ENCODE assay signal across 8 cellular contexts in genomic region chr15:30990036-30990435, GRCh38. TPM values are rescaled to one million over a fixed set of nuclear protein-coding genes. Genes with fewer than 3 reads are reported as not detected.
A peak's percentile ranks its signal among the peaks of the same experiment; 100 is the strongest.
DNase-seq lines count a peak whose midpoint lies in the region; ATAC-seq, FAIRE-seq and TF ChIP-seq lines count a peak whose summit lies in the region.

No MANE protein-coding gene starts in this region.

- no peaks in the 10 kb centered on the region for H3K27me3 ChIP-seq in rectal smooth muscle tissue (ENCODE audit: control insufficient read depth, insufficient read depth, low read length)

- no peak for TF ChIP-seq CTCF in epithelial cell of proximal tubule (conservative IDR thresholded peaks at IDR 0.05; ENCODE audit: low read depth, low read length)

- H3K27ac ChIP-seq in rectal smooth muscle tissue (ENCODE audit: low read depth, low read length) = no peak overlapping the region

- H3K4me3 ChIP-seq in epithelial cell of proximal tubule (ENCODE audit: low read depth, low read length) (peak overlapping the region; percentile 74), rectal smooth muscle tissue (ENCODE audit: low read length) (peak overlapping the region; percentile 91)

- peak; percentile 35 for FAIRE-seq in GM12891 (lab: Jason Lieb, UNC)

- H3K9ac ChIP-seq in rectal smooth muscle tissue (ENCODE audit: low read length) = no peak overlapping the region

- DNase-seq in GM12891 (ENCODE audit: insufficient read length, low spot score) (no peak), RPMI8226 (peak; percentile 27), epithelial cell of proximal tubule (ENCODE audit: low read depth) (no peak), HuH-7.5 (ENCODE audit: low spot score) (no peak)

- H3K4me1 ChIP-seq in rectal smooth muscle tissue (ENCODE audit: control insufficient read depth, insufficient read depth, low read length) = peaks cover 14% of the 10 kb centered on the region

- TF ChIP-seq POLR2A in GM12891 (IDR thresholded peaks at IDR 0.05; ENCODE audit: low read depth, low read length) = no peak

- no peak for ATAC-seq in GM19467 (IDR thresholded peaks at IDR 0.05; ENCODE audit: unreplicated experiment)
- no peak for ATAC-seq in GM21423 (IDR thresholded peaks at IDR 0.05; ENCODE audit: unreplicated experiment)
- no peak for ATAC-seq in HG03378 (IDR thresholded peaks at IDR 0.05; ENCODE audit: unreplicated experiment)

- peaks cover 5% of the 10 kb centered on the region for H3K36me3 ChIP-seq in rectal smooth muscle tissue (ENCODE audit: control insufficient read depth, insufficient read depth, low read length)

TF ChIP-seq in GM12891, 5 proteins besides CTCF, POLR2A, EP300 and RAD21:
- TF ChIP-seq PAX5 (IDR thresholded peaks at IDR 0.05; ENCODE audit: insufficient read depth, low read length, severe bottlenecking) = no peak
- no peak for TF ChIP-seq TAF1 (IDR thresholded peaks at IDR 0.05; ENCODE audit: low read depth, low read length)
- no peak for TF ChIP-seq POLR2AphosphoS5 (IDR thresholded peaks at IDR 0.05; ENCODE audit: low read depth, low read length)
- no peak for TF ChIP-seq POU2F2 (IDR thresholded peaks at IDR 0.05; ENCODE audit: low read depth, low read length)
- TF ChIP-seq SPI1 (IDR thresholded peaks at IDR 0.05; ENCODE audit: low read depth, low read length) = no peak

RNA-seq across cellular contexts. Expression of gene MTMR10, which starts 1.4 kb away (rescaled TPM):
- polyA plus RNA-seq in GM12891 (2012; ENCODE audit: low read depth, missing spikeins) = 5.7 TPM
- total RNA-seq in epithelial cell of proximal tubule = 18.1 and 19.0 TPM in 2 replicates
